Comparison of ENCODE assay signal across 1 cellular context in the genomic region with DNA sequence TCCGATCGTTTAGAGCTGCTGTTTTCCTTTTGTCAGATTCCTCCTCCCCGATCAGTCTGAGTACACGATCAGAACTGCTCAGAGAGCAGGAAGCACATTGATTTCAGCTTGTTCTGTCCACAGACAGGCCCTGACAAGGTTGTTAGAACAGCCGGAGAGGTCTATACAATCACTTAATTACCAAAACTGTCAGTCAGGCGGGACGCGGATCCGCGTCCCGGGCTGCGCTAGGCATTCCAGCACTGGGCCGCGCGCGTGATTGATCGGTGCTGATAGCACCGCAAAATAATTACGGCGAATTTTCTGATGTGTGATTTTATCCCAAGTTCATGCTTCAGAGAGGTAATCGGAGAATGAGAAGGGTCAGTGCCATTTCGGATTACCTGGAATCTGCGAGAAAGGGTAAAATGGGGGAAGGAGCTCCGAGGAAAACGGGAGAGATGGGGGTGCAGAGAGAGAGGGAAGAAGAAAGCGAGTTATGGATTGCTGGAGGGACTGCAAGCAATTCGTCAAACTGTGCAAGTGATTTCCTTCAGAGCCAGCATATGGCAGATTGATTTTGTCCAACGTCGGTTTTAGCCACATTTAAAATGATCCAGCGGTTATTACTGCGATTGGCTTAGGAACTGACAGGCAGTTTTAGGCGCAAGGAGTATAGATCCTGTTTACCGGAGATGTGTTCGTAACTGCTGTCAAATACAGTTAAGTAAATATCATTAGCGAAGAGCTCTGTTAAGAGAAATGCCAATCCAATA.
TF ChIP-seq lines count a peak whose summit lies in the region.

No MANE protein-coding gene starts in this region.

TF ChIP-seq in HepG2, 621 proteins besides CTCF, POLR2A, EP300 and RAD21:
- TF ChIP-seq, protein P1, sequence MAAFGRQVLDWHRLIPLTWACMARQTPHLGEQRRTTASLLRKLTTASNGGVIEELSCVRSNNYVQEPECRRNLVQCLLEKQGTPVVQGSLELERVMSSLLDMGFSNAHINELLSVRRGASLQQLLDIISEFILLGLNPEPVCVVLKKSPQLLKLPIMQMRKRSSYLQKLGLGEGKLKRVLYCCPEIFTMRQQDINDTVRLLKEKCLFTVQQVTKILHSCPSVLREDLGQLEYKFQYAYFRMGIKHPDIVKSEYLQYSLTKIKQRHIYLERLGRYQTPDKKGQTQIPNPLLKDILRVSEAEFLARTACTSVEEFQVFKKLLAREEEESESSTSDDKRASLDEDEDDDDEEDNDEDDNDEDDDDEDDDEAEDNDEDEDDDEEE (CRISPR knock-in tag; IDR thresholded peaks at IDR 0.05) = no peak
- TF ChIP-seq JUN (CRISPR knock-in tag; IDR thresholded peaks at IDR 0.05) = no peak
- TF ChIP-seq ZNF331 (CRISPR knock-in tag; IDR thresholded peaks at IDR 0.05) = no peak
- no peak for TF ChIP-seq ZNF691 (CRISPR knock-in tag; IDR thresholded peaks at IDR 0.05; ENCODE audit: borderline replicate concordance, low read depth)
- TF ChIP-seq PTBP1 (IDR thresholded peaks at IDR 0.05; ENCODE audit: low read depth, low read length, poor library complexity, severe bottlenecking) = no peak
- TF ChIP-seq IRF9 (CRISPR knock-in tag; IDR thresholded peaks at IDR 0.05; ENCODE audit: borderline replicate concordance) = no peak
- TF ChIP-seq, protein P2, sequence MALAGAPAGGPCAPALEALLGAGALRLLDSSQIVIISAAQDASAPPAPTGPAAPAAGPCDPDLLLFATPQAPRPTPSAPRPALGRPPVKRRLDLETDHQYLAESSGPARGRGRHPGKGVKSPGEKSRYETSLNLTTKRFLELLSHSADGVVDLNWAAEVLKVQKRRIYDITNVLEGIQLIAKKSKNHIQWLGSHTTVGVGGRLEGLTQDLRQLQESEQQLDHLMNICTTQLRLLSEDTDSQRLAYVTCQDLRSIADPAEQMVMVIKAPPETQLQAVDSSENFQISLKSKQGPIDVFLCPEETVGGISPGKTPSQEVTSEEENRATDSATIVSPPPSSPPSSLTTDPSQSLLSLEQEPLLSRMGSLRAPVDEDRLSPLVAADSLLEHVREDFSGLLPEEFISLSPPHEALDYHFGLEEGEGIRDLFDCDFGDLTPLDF (CRISPR knock-in tag; IDR thresholded peaks at IDR 0.05) = no peak
- TF ChIP-seq HDAC6 (IDR thresholded peaks at IDR 0.05; ENCODE audit: low read depth, low read length) = no peak
- no peak for TF ChIP-seq ZBTB39 (CRISPR knock-in tag; IDR thresholded peaks at IDR 0.05)
- no peak for TF ChIP-seq ZNF564 (CRISPR knock-in tag; IDR thresholded peaks at IDR 0.05)
- no peak for TF ChIP-seq HMG20A (CRISPR knock-in tag; IDR thresholded peaks at IDR 0.05; ENCODE audit: borderline replicate concordance)
- no peak for TF ChIP-seq NCOA5 (CRISPR knock-in tag; IDR thresholded peaks at IDR 0.05)
TF ChIP-seq in HepG2: peak in this region for 0.
